Comparison of ENCODE assay signal across 1 cellular context in genomic region chr20:56430957-56431356, GRCh38.
TF ChIP-seq lines count a peak whose summit lies in the region.

No MANE protein-coding gene starts in this region.

TF ChIP-seq in SK-N-SH treated with all-trans-retinoic acid at 6 μM for 48 hours, 23 proteins besides CTCF, POLR2A, EP300 and RAD21 (continued from another document):
- TF ChIP-seq CSRNP3 (CRISPR knock-in tag; IDR thresholded peaks at IDR 0.05) (no peak), ESRRG (CRISPR knock-in tag; IDR thresholded peaks at IDR 0.05) (no peak), ARNTL (CRISPR knock-in tag; IDR thresholded peaks at IDR 0.05; ENCODE audit: borderline replicate concordance, low read depth) (no peak), PPARA (CRISPR knock-in tag; IDR thresholded peaks at IDR 0.05; ENCODE audit: borderline replicate concordance) (no peak)
